In the genomic region with DNA sequence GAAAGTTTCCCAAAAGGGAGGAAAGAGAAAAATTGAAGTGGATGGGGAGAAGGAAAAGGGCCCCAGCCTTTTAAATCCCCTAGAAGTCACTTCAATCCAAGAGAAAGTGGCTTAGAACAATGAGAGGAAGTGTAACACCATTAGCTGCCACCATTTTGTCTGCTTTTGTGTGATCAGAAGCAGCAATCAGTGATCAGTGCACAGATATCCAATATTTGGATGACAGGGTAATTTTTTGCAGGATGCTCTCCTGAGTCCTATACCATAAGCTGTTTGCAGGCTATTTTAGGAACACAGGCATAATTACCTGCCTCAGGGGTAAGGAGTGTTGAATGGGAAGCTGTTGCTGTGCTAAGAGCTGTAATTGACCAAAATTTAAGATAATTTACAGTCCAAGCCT, we compare ENCODE assay signal across 1 cellular context.
TF ChIP-seq lines count a peak whose summit lies in the region.

No MANE protein-coding gene starts in this region.

TF ChIP-seq in GM23338, 12 proteins besides CTCF, POLR2A, EP300 and RAD21 (continued from another document):
- TF ChIP-seq, protein P1, sequence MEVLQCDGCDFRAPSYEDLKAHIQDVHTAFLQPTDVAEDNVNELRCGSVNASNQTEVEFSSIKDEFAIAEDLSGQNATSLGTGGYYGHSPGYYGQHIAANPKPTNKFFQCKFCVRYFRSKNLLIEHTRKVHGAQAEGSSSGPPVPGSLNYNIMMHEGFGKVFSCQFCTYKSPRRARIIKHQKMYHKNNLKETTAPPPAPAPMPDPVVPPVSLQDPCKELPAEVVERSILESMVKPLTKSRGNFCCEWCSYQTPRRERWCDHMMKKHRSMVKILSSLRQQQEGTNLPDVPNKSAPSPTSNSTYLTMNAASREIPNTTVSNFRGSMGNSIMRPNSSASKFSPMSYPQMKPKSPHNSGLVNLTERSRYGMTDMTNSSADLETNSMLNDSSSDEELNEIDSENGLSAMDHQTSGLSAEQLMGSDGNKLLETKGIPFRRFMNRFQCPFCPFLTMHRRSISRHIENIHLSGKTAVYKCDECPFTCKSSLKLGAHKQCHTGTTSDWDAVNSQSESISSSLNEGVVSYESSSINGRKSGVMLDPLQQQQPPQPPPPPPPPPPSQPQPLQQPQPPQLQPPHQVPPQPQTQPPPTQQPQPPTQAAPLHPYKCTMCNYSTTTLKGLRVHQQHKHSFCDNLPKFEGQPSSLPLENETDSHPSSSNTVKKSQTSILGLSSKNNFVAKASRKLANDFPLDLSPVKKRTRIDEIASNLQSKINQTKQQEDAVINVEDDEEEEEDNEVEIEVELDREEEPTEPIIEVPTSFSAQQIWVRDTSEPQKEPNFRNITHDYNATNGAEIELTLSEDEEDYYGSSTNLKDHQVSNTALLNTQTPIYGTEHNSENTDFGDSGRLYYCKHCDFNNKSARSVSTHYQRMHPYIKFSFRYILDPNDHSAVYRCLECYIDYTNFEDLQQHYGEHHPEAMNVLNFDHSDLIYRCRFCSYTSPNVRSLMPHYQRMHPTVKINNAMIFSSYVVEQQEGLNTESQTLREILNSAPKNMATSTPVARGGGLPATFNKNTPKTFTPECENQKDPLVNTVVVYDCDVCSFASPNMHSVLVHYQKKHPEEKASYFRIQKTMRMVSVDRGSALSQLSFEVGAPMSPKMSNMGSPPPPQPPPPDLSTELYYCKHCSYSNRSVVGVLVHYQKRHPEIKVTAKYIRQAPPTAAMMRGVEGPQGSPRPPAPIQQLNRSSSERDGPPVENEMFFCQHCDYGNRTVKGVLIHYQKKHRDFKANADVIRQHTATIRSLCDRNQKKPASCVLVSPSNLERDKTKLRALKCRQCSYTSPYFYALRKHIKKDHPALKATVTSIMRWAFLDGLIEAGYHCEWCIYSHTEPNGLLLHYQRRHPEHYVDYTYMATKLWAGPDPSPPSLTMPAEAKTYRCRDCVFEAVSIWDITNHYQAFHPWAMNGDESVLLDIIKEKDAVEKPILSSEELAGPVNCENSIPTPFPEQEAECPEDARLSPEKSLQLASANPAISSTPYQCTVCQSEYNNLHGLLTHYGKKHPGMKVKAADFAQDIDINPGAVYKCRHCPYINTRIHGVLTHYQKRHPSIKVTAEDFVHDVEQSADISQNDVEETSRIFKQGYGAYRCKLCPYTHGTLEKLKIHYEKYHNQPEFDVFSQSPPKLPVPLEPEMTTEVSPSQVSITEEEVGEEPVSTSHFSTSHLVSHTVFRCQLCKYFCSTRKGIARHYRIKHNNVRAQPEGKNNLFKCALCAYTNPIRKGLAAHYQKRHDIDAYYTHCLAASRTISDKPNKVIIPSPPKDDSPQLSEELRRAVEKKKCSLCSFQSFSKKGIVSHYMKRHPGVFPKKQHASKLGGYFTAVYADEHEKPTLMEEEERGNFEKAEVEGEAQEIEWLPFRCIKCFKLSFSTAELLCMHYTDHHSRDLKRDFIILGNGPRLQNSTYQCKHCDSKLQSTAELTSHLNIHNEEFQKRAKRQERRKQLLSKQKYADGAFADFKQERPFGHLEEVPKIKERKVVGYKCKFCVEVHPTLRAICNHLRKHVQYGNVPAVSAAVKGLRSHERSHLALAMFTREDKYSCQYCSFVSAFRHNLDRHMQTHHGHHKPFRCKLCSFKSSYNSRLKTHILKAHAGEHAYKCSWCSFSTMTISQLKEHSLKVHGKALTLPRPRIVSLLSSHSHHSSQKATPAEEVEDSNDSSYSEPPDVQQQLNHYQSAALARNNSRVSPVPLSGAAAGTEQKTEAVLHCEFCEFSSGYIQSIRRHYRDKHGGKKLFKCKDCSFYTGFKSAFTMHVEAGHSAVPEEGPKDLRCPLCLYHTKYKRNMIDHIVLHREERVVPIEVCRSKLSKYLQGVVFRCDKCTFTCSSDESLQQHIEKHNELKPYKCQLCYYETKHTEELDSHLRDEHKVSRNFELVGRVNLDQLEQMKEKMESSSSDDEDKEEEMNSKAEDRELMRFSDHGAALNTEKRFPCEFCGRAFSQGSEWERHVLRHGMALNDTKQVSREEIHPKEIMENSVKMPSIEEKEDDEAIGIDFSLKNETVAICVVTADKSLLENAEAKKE (CRISPR knock-in tag; IDR thresholded peaks at IDR 0.05): no peak
- TF ChIP-seq, protein P2, sequence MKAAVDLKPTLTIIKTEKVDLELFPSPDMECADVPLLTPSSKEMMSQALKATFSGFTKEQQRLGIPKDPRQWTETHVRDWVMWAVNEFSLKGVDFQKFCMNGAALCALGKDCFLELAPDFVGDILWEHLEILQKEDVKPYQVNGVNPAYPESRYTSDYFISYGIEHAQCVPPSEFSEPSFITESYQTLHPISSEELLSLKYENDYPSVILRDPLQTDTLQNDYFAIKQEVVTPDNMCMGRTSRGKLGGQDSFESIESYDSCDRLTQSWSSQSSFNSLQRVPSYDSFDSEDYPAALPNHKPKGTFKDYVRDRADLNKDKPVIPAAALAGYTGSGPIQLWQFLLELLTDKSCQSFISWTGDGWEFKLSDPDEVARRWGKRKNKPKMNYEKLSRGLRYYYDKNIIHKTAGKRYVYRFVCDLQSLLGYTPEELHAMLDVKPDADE (IDR thresholded peaks at IDR 0.05): no peak
- no peak for TF ChIP-seq ZNF331 (CRISPR knock-in tag; IDR thresholded peaks at IDR 0.05; ENCODE audit: low read depth)
- TF ChIP-seq CREB1 (CRISPR knock-in tag; IDR thresholded peaks at IDR 0.05; ENCODE audit: low read depth): no peak
- no peak for TF ChIP-seq NANOG (IDR thresholded peaks at IDR 0.05; ENCODE audit: borderline replicate concordance)
- TF ChIP-seq POLR2AphosphoS5 (IDR thresholded peaks at IDR 0.05; ENCODE audit: low read depth): no peak
- no peak for TF ChIP-seq ZNF114 (CRISPR knock-in tag; IDR thresholded peaks at IDR 0.05)
- no peak for TF ChIP-seq EZH2 (IDR thresholded peaks at IDR 0.05; ENCODE audit: low read depth, unreplicated experiment)
- TF ChIP-seq JUNB (IDR thresholded peaks at IDR 0.05; ENCODE audit: unreplicated experiment): no peak
